ENCODE assay signal across 1 cellular context in the genomic region with DNA sequence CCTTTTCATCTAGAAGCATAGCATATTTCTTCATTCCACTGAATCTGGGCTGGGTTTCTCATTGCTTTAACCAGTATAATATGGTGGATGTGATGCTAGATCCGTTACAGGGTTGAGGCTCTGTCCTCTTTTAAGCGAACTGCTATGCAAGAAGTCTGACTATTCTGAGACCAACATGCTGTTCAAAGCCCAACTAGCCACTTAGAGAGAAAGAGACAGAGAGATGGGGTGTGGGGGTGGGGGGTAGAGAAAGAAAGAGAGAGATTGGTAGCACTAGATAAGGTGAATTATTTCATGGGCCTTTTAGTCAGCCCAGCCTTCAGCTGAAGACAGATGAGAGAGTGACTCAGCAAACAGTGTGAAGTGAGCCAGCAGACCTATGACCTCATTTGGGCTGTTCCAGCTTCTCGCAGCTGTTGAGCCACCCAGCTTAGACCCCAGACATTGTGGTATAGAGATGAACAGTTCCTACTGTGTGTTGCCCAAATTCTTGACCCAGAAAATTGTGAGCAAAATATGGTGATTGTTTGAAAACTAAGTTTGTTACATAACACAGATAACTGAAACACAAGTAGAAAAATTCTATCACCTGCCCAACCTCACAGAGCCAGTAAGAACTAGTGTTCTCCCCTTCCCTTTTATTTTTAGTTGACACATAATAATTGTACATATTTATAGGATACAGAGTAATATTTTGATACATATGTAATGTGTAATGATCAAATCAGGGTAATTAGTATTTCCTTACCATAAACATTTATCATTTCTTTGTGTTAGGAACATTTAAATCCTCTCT.
TF ChIP-seq lines count a peak whose summit lies in the region.

No MANE protein-coding gene starts in this region.

TF ChIP-seq in K562, 482 proteins besides CTCF, POLR2A, EP300 and RAD21 (continued from another document and continues in another):
- TF ChIP-seq MLLT1 (IDR thresholded peaks at IDR 0.05) (peak; percentile 14 to 67; a peak in 1 of 4 replicates), MEIS2 (IDR thresholded peaks at IDR 0.05; ENCODE audit: partially characterized antibody) (peak; percentile 97), SP1 (CRISPR knock-in tag; IDR thresholded peaks at IDR 0.05) (peak; percentile 36; the same call in 1 of the 2 replicates), ID3 (CRISPR knock-in tag; IDR thresholded peaks at IDR 0.05) (no peak), ID3 (tag; IDR thresholded peaks at IDR 0.05) (peak; percentile 54; the same call in 1 of the 2 replicates), MYBL2 (IDR thresholded peaks at IDR 0.05; ENCODE audit: low read depth) (0 out of 2 replicates have a peak, but pooled peaks have one; percentile 32), MYBL2 (CRISPR knock-in tag; IDR thresholded peaks at IDR 0.05; ENCODE audit: borderline replicate concordance) (no peak), CBFA2T2 (conservative IDR thresholded peaks at IDR 0.05) (peak; percentile 71), POLR2H (tag; IDR thresholded peaks at IDR 0.05; ENCODE audit: low read depth) (peak; percentile 18; the same call in 1 of the 2 replicates), HNRNPL (IDR thresholded peaks at IDR 0.05; ENCODE audit: low read depth, low read length) (no peak), TRIM24 (IDR thresholded peaks at IDR 0.05) (peak; percentile 87 to 91), ZNF449 (CRISPR knock-in tag; IDR thresholded peaks at IDR 0.05) (no peak), NFIC (IDR thresholded peaks at IDR 0.05) (peak; percentile 51; the same call in 1 of the 2 replicates), TRIM28 (IDR thresholded peaks at IDR 0.05) (peak; percentile 67; the same call in 1 of the 2 replicates), JUNB (CRISPR knock-in tag; conservative IDR thresholded peaks at IDR 0.05) (peak; percentile 77), CREB1 (IDR thresholded peaks at IDR 0.05) (peak; percentile 74), CREB1 (CRISPR knock-in tag; IDR thresholded peaks at IDR 0.05) (no peak), JUND (IDR thresholded peaks at IDR 0.05; ENCODE audit: borderline replicate concordance, low read depth, low read length) (peak; percentile 98), JUND (tag; IDR thresholded peaks at IDR 0.05; ENCODE audit: borderline replicate concordance, low read depth, low read length) (peak; percentile 98), SRSF3 (IDR thresholded peaks at IDR 0.05; ENCODE audit: insufficient read depth, low read length) (no peak), CC2D1A (IDR thresholded peaks at IDR 0.05) (peak; percentile 94), FOS (IDR thresholded peaks at IDR 0.05; ENCODE audit: extremely low read depth, insufficient read length) (peak; percentile 35), ZNF639 (CRISPR knock-in tag; conservative IDR thresholded peaks at IDR 0.05 in 1 of 2, IDR thresholded peaks at IDR 0.05 in 1 of 2) (peak in 1 of 2 experiments; percentile 42; a peak in 1 of 4 replicates), TAL1 (IDR thresholded peaks at IDR 0.05) (peak; percentile 38; the same call in 1 of the 2 replicates), GABPA (tag; conservative IDR thresholded peaks at IDR 0.05; ENCODE audit: low read depth) (0 out of 2 replicates have a peak, but pooled peaks have one; percentile 21), ZBTB12 (CRISPR knock-in tag; IDR thresholded peaks at IDR 0.05) (peak; percentile 45; the same call in 1 of the 2 replicates), ZC3H8 (IDR thresholded peaks at IDR 0.05) (no peak), SMAD3 (CRISPR knock-in tag; conservative IDR thresholded peaks at IDR 0.05) (0 out of 2 replicates have a peak, but pooled peaks have one; percentile 49), VEZF1 (CRISPR knock-in tag; IDR thresholded peaks at IDR 0.05) (peak; percentile 71), SMARCA4 (IDR thresholded peaks at IDR 0.05) (peak; percentile 96), ELF4 (CRISPR knock-in tag; IDR thresholded peaks at IDR 0.05) (peak; percentile 76; the same call in 1 of the 2 replicates), SMARCB1 (IDR thresholded peaks at IDR 0.05; ENCODE audit: insufficient read length, low read depth) (peak; percentile 93), HINFP (tag; conservative IDR thresholded peaks at IDR 0.05; ENCODE audit: low read depth) (0 out of 2 replicates have a peak, but pooled peaks have one; percentile 19), TBL1XR1 (IDR thresholded peaks at IDR 0.05; ENCODE audit: low read length in 2 of 2) (peak in 1 of 2 experiments; percentile 67; a peak in 1 of 4 replicates), TOE1 (IDR thresholded peaks at IDR 0.05; ENCODE audit: borderline replicate concordance) (0 out of 2 replicates have a peak, but pooled peaks have one; percentile 55), TOE1 (CRISPR knock-in tag; IDR thresholded peaks at IDR 0.05; ENCODE audit: borderline replicate concordance, low read depth) (no peak), ZNF12 (CRISPR knock-in tag; IDR thresholded peaks at IDR 0.05) (no peak), BRD9 (IDR thresholded peaks at IDR 0.05; ENCODE audit: low read depth, partially characterized antibody) (peak; percentile 51), ZNF239 (CRISPR knock-in tag; IDR thresholded peaks at IDR 0.05) (peak; percentile 60), SUPT5H (IDR thresholded peaks at IDR 0.05) (no peak)
- TF ChIP-seq, protein P1, sequence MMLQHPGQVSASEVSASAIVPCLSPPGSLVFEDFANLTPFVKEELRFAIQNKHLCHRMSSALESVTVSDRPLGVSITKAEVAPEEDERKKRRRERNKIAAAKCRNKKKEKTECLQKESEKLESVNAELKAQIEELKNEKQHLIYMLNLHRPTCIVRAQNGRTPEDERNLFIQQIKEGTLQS (IDR thresholded peaks at IDR 0.05) = peak; percentile 96
- TF ChIP-seq, protein P1 (CRISPR knock-in tag; conservative IDR thresholded peaks at IDR 0.05) = peak; percentile 69
- TF ChIP-seq, protein P2, sequence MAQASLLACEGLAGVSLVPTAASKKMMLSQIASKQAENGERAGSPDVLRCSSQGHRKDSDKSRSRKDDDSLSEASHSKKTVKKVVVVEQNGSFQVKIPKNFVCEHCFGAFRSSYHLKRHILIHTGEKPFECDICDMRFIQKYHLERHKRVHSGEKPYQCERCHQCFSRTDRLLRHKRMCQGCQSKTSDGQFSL (CRISPR knock-in tag; IDR thresholded peaks at IDR 0.05) = no peak
- TF ChIP-seq, protein P2 (tag; IDR thresholded peaks at IDR 0.05) = peak in 1 of 2 experiments; percentile 54; a peak in 1 of 4 replicates
- TF ChIP-seq, protein P3, sequence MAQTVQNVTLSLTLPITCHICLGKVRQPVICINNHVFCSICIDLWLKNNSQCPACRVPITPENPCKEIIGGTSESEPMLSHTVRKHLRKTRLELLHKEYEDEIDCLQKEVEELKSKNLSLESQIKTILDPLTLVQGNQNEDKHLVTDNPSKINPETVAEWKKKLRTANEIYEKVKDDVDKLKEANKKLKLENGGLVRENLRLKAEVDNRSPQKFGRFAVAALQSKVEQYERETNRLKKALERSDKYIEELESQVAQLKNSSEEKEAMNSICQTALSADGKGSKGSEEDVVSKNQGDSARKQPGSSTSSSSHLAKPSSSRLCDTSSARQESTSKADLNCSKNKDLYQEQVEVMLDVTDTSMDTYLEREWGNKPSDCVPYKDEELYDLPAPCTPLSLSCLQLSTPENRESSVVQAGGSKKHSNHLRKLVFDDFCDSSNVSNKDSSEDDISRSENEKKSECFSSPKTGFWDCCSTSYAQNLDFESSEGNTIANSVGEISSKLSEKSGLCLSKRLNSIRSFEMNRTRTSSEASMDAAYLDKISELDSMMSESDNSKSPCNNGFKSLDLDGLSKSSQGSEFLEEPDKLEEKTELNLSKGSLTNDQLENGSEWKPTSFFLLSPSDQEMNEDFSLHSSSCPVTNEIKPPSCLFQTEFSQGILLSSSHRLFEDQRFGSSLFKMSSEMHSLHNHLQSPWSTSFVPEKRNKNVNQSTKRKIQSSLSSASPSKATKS (CRISPR knock-in tag; IDR thresholded peaks at IDR 0.05) = 0 out of 2 replicates have a peak, but pooled peaks have one; percentile 41
- TF ChIP-seq, protein P4, sequence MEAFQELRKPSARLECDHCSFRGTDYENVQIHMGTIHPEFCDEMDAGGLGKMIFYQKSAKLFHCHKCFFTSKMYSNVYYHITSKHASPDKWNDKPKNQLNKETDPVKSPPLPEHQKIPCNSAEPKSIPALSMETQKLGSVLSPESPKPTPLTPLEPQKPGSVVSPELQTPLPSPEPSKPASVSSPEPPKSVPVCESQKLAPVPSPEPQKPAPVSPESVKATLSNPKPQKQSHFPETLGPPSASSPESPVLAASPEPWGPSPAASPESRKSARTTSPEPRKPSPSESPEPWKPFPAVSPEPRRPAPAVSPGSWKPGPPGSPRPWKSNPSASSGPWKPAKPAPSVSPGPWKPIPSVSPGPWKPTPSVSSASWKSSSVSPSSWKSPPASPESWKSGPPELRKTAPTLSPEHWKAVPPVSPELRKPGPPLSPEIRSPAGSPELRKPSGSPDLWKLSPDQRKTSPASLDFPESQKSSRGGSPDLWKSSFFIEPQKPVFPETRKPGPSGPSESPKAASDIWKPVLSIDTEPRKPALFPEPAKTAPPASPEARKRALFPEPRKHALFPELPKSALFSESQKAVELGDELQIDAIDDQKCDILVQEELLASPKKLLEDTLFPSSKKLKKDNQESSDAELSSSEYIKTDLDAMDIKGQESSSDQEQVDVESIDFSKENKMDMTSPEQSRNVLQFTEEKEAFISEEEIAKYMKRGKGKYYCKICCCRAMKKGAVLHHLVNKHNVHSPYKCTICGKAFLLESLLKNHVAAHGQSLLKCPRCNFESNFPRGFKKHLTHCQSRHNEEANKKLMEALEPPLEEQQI (IDR thresholded peaks at IDR 0.05) = peak; percentile 96
